In the genomic region with DNA sequence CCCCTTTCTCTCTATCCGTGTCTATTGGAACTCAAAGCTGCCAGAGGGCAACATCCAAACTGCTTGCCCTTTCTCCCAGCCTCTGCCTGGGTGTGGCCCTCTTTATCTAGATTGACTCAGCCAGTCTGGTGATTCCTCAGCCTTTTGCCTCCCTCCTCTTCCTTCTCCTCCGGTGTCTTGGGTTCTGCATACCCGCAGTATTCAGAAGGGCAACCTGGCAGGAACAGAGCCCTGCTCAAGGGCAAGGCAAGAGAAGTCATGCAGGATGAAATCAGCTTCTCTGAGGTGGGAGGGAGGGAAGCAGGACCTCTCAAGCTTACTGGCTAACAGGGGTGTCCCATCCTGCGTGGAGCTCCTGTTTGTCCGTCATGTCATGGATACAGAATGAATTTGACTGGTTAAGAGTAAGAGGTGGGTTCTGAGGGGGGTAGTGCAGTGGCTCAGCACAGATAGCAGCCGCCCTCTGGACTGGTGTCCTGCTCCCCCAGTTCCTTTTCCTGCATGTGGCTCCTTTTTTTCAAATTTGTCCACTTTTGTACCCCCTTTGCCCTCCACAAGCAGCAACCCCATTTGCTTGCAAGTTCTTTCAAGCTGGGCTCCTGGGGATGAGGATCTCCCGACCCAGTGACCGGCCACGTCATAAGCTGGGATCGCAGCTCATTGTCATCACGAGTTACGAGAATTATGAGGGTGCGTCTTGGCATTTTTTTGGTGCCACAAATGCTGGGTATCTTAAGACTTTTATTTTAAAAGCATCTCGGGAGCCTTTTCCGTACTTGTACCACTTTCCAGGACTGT, we compare ENCODE assay signal across 24 cellular contexts.
A peak's percentile ranks its signal among the peaks of the same experiment; 100 is the strongest.
DNase-seq lines count a peak whose midpoint lies in the region; ATAC-seq and TF ChIP-seq lines count a peak whose summit lies in the region.
"Had no signal": no experiment of that assay in that cellular context is flagged by ENCODE, and none has a peak within 500 bp of the region (broad histone marks: within the 10 kb centered on the region; RNA-seq: fewer than 3 reads in every experiment).

No MANE protein-coding gene starts in this region.

- in situ Hi-C loops in GM23248 (cut with MboI), result no loop called here

- H4K20me1 ChIP-seq in GM23248 (ENCODE audit: insufficient read depth) (no peaks in the 10 kb centered on the region), neural progenitor cell (ENCODE audit: low read depth) (peaks cover 4% of the 10 kb centered on the region)

- no peak overlapping the region for H3K27ac Mint-ChIP-seq in neural progenitor cell
- H3K27ac Mint-ChIP-seq: activated CD4-positive, alpha-beta T cell treated with anti-CD3 and anti-CD28 coated beads, Interleukin-2, amount 10 ng/mL, durations not matched to agents 7 days and 5 days; CD4-positive, alpha-beta memory T cell had no signal

- no peak for ATAC-seq in sciatic nerve
- ATAC-seq in GM19463 (IDR thresholded peaks at IDR 0.05; ENCODE audit: unreplicated experiment), result no peak
- ATAC-seq: stimulated activated naive CD8-positive, alpha-beta T cell treated with anti-CD3 and anti-CD28 coated beads, Interleukin-15, Interleukin-2, amounts not matched to agents 100 U/mL and 50 U/mL, for 24 hours had no signal

- no peak overlapping the region for H3K4me3 Mint-ChIP-seq in neural progenitor cell
- H3K4me3 Mint-ChIP-seq: activated CD4-positive, alpha-beta T cell treated with anti-CD3 and anti-CD28 coated beads, Interleukin-2, amount 10 ng/mL, durations not matched to agents 7 days and 5 days; CD4-positive, alpha-beta memory T cell; neural crest cell had no signal

- H3F3A ChIP-seq in GM23248 (ENCODE audit: insufficient read depth), result peaks cover 7% of the 10 kb centered on the region; the same call in 1 of the 2 replicates
- peaks cover 34% of the 10 kb centered on the region for H3F3A ChIP-seq in neural progenitor cell (ENCODE audit: low read depth)

- peaks cover 9% of the 10 kb centered on the region for H3K27me3 Mint-ChIP-seq in neural progenitor cell (ENCODE audit: insufficient read depth, low read depth)

- H3K4me1 ChIP-seq in GM23248 (ENCODE audit: insufficient read depth) (peaks cover 26% of the 10 kb centered on the region), esophagus muscularis mucosa (peaks cover 3 to 17% (median 8%) of the 10 kb centered on the region in 4 donors), neural progenitor cell (peaks cover 71% of the 10 kb centered on the region)
- H3K4me1 ChIP-seq: transverse colon had no signal

- peaks cover 59% of the 10 kb centered on the region for H3K4me1 Mint-ChIP-seq in neural progenitor cell
- H3K4me1 Mint-ChIP-seq: activated CD4-positive, alpha-beta T cell treated with anti-CD3 and anti-CD28 coated beads, Interleukin-2, amount 10 ng/mL, durations not matched to agents 7 days and 5 days; CD4-positive, alpha-beta memory T cell had no signal

- H3K9me3 ChIP-seq in GM23248 (ENCODE audit: low read depth) (no peaks in the 10 kb centered on the region), esophagus muscularis mucosa (no peaks in the 10 kb centered on the region), neural progenitor cell (ENCODE audit: low read depth) (no peaks in the 10 kb centered on the region)
- H3K9me3 ChIP-seq: adrenal gland, transverse colon had no signal

- H3K9me2 ChIP-seq in GM23248 (ENCODE audit: insufficient read depth), result no peaks in the 10 kb centered on the region

- H3K79me2 ChIP-seq in GM23248 (ENCODE audit: insufficient read depth) (no peaks in the 10 kb centered on the region; the same call in 1 of the 2 replicates), neural progenitor cell (ENCODE audit: low read depth) (peaks cover 84% of the 10 kb centered on the region)

- TF ChIP-seq CTCF in esophagus muscularis mucosa (IDR thresholded peaks at IDR 0.05) (no peak), neural progenitor cell (IDR thresholded peaks at IDR 0.05) (no peak)

- H3K9ac ChIP-seq in GM23248 (no peak overlapping the region), neural progenitor cell (no peak overlapping the region)

- peaks cover 8% of the 10 kb centered on the region for H3K36me3 Mint-ChIP-seq in neural progenitor cell
- H3K36me3 Mint-ChIP-seq: CD4-positive, alpha-beta memory T cell had no signal

- H2AFZ ChIP-seq in GM23248, result no peak overlapping the region
- H2AFZ ChIP-seq in neural progenitor cell (replicated peaks), result no peak overlapping the region

- H3K9me3 Mint-ChIP-seq in neural progenitor cell, result no peaks in the 10 kb centered on the region
- H3K9me3 Mint-ChIP-seq: activated CD4-positive, alpha-beta T cell treated with anti-CD3 and anti-CD28 coated beads, Interleukin-2, amount 10 ng/mL, durations not matched to agents 7 days and 5 days; CD4-positive, alpha-beta memory T cell; neural crest cell had no signal

- H3K27ac ChIP-seq in GM23248 (no peak overlapping the region), esophagus muscularis mucosa (replicated peaks in 1 of 4) (no peak overlapping the region), neural progenitor cell (peak overlapping the region; percentile 51)
- H3K27ac ChIP-seq: adrenal gland, transverse colon had no signal

- peak; percentile 50 for DNase-seq in GM23248
- DNase-seq in NCI-H69 (lab: John Stamatoyannopoulos, UW), result peak; percentile 44
- DNase-seq in esophagus muscularis mucosa (ENCODE audit: extremely low spot score), result peak; percentile 79
- no peak for DNase-seq in neural progenitor cell (ENCODE audit: low spot score)
- no peak for DNase-seq in sciatic nerve (ENCODE audit: low spot score)
- no peak for DNase-seq in activated CD4-positive, alpha-beta T cell treated with anti-CD3 and anti-CD28 coated beads for 4 hours
- DNase-seq in NCI-H2081 treated with DMSO at 0.1 percent for 48 hours (lab: John Stamatoyannopoulos, UW), result no peak
- DNase-seq: activated CD4-positive, alpha-beta T cell treated with anti-CD3 and anti-CD28 coated beads, Interleukin-2, amount 10 ng/mL, durations not matched to agents 7 days and 5 days; activated CD8-positive, alpha-beta memory T cell treated with anti-CD3 and anti-CD28 coated beads, Interleukin-2, amount 50 U/mL, for 48 hours; activated effector memory CD4-positive, alpha-beta T cell treated with anti-CD3 and anti-CD28 coated beads, Interleukin-2, amount 50 U/mL, for 16 hours; CD4-positive, alpha-beta memory T cell; central memory CD4-positive, alpha-beta T cell; DMS79; effector CD4-positive, alpha-beta T cell; hypothalamus; midbrain; NCI-H2171; NCI-H82; retina; stimulated activated naive CD8-positive, alpha-beta T cell treated with anti-CD3 and anti-CD28 coated beads, Interleukin-15, Interleukin-2, amounts not matched to agents 100 U/mL and 50 U/mL, for 24 hours; transverse colon had no signal

- no peak for TF ChIP-seq EP300 in esophagus muscularis mucosa (IDR thresholded peaks at IDR 0.05)

- H3K4me2 ChIP-seq in GM23248 (ENCODE audit: unreplicated experiment) (peak overlapping the region; percentile 35), neural progenitor cell (peak overlapping the region; percentile 34)

- intact Hi-C loops in esophagus muscularis mucosa (cut with DNase I) (no loop called here), sciatic nerve (cut with DNase I) (loop anchor here (1.0 kb wide), 1 partner anchor 24 kb away; no protein-coding TSS in a partner anchor)

- H3K36me3 ChIP-seq in GM23248 (ENCODE audit: low read depth) (no peaks in the 10 kb centered on the region), esophagus muscularis mucosa (no peaks in the 10 kb centered on the region), neural progenitor cell (no peaks in the 10 kb centered on the region)
- H3K36me3 ChIP-seq: adrenal gland, transverse colon had no signal

- H3K4me3 ChIP-seq in GM23248 (no peak overlapping the region), esophagus muscularis mucosa (no peak overlapping the region), neural progenitor cell (no peak overlapping the region)
- H3K4me3 ChIP-seq: adrenal gland, transverse colon had no signal

- WGBS in GM23248 (ENCODE audit: low coverage in 1 of 2, low lambda C conversion rate in 2 of 2, missing lambda C conversion rate in 2 of 2), 2 experiments, result 81% methylated on average over 15 of the region's 15 CpGs
- 87% methylated on average over 15 of the region's 15 CpGs for WGBS in esophagus muscularis mucosa

- TF ChIP-seq POLR2A in esophagus muscularis mucosa (IDR thresholded peaks at IDR 0.05; ENCODE audit: low read depth), result no peak

- H3K27me3 ChIP-seq in GM23248 (replicated peaks; ENCODE audit: insufficient read depth) (no peaks in the 10 kb centered on the region), esophagus muscularis mucosa (no peaks in the 10 kb centered on the region), neural progenitor cell (no peaks in the 10 kb centered on the region)
- H3K27me3 ChIP-seq: adrenal gland, transverse colon had no signal

Comparison
In these comparisons a context has a peak if more than half of its experiments do, and no peak if none do; other contexts are left out.
1. DNase-seq: peak in GM23248 (single experiment), NCI-H69 (single experiment) and esophagus muscularis mucosa (single experiment); none in neural progenitor cell (single experiment), sciatic nerve (single experiment), activated CD4-positive, alpha-beta T cell treated with anti-CD3 and anti-CD28 coated beads for 4 hours (0 of 2) and NCI-H2081 treated with DMSO at 0.1 percent for 48 hours (single experiment).